8 cellular contexts compared by ENCODE assay signal in genomic region chr1:52141513-52142219, GRCh38. TPM values are rescaled to one million over a fixed set of nuclear protein-coding genes. Genes with fewer than 3 reads are reported as not detected.
DNase-seq lines count a peak whose midpoint lies in the region; ATAC-seq and TF ChIP-seq lines count a peak whose summit lies in the region.

Gene ZFYVE9, plus strand, starts transcription at chr1:52142089. Its CDS starts 91,118 bp downstream, at chr1:52233207.

- H2BK20ac ChIP-seq in IMR-90 (ENCODE audit: low read depth, low read length): peak within 1 kb of the TSS; percentile 33; the same call in 1 of the 2 replicates

- peak within 1 kb of the TSS; percentile 84 for H3K27ac ChIP-seq in IMR-90 (ENCODE audit: insufficient read depth, low read length)
- H3K27ac ChIP-seq in neural progenitor cell: peak within 1 kb of the TSS; percentile 93
- H3K27ac ChIP-seq in substantia nigra (ENCODE audit: low read depth, low read length, poor library complexity, severe bottlenecking): peak within 1 kb of the TSS; percentile 76

- peak within 1 kb of the TSS; percentile 20; the same call in 1 of the 2 replicates for H2AK5ac ChIP-seq in IMR-90 (ENCODE audit: low read depth, low read length)

- H3K79me2 ChIP-seq in neural progenitor cell (ENCODE audit: low read depth): peaks cover 45% of the 10 kb centered on the region

- H3K27ac Mint-ChIP-seq in neural progenitor cell: peak within 1 kb of the TSS; percentile 79

- peaks cover 6% of the 10 kb centered on the region; the same call in 1 of the 2 replicates for H4K20me1 ChIP-seq in IMR-90 (ENCODE audit: insufficient read depth, low read length)
- H4K20me1 ChIP-seq in neural progenitor cell (ENCODE audit: low read depth): peaks cover 8% of the 10 kb centered on the region

- H2BK5ac ChIP-seq in IMR-90 (ENCODE audit: low read depth, low read length, poor library complexity, severe bottlenecking): peak within 1 kb of the TSS; percentile 68

- no peaks in the 10 kb centered on the region for H3K27me3 Mint-ChIP-seq in neural progenitor cell (ENCODE audit: insufficient read depth, low read depth)

- peak within 1 kb of the TSS; percentile 48 for H3K23ac ChIP-seq in IMR-90 (ENCODE audit: low read depth, low read length)

- H3K56ac ChIP-seq in IMR-90 (ENCODE audit: extremely low read depth, insufficient read depth, low read length): peak within 1 kb of the TSS; percentile 90

- peaks cover 2 to 20% of the 10 kb centered on the region in 2 experiments; a peak in 3 of 4 replicates for H3K79me1 ChIP-seq in IMR-90 (ENCODE audit: low read depth in 1 of 2, low read length in 2 of 2)

- H3K18ac ChIP-seq in IMR-90 (ENCODE audit: low read depth, low read length): peak within 1 kb of the TSS; percentile 42

- peak within 1 kb of the TSS; percentile 73 for H4K5ac ChIP-seq in IMR-90 (ENCODE audit: low read depth, low read length)

- peak within 1 kb of the TSS; percentile 63 for H4K91ac ChIP-seq in IMR-90 (ENCODE audit: insufficient read depth, low read depth, low read length)

- no peak; the same call in 1 of the 2 replicates for TF ChIP-seq POLR2A in IMR-90 (IDR thresholded peaks at IDR 0.05; ENCODE audit: low read depth, low read length)

- H2BK15ac ChIP-seq in IMR-90 (ENCODE audit: low read depth, low read length): peak within 1 kb of the TSS; percentile 93

- peak within 1 kb of the TSS; percentile 87 for H3K14ac ChIP-seq in IMR-90 (replicated peaks; ENCODE audit: low read depth, low read length)

- H3K9me3 ChIP-seq in IMR-90 (ENCODE audit: control insufficient read depth, insufficient read depth, low read length): no peaks in the 10 kb centered on the region
- no peaks in the 10 kb centered on the region for H3K9me3 ChIP-seq in neural progenitor cell (ENCODE audit: low read depth)

- dilution Hi-C loops in IMR-90 (cut with HindIII; ENCODE audit: low sequenced_read_pairs, unreplicated experiment): no loop called here

- TF ChIP-seq CTCF in IMR-90 (conservative IDR thresholded peaks at IDR 0.05; ENCODE audit: low read depth, low read length) (peak; percentile 94), neural progenitor cell (IDR thresholded peaks at IDR 0.05) (peak; percentile 69)

- TF ChIP-seq RAD21 in IMR-90 (IDR thresholded peaks at IDR 0.05; ENCODE audit: low read length): peak; percentile 75

- in situ Hi-C loops in IMR-90 (cut with MboI; ENCODE audit: low sequenced_read_pairs): no loop called here

- H2BK120ac ChIP-seq in IMR-90 (ENCODE audit: low read depth, low read length): peak within 1 kb of the TSS; percentile 90

- peak; percentile 55 for ATAC-seq in GM21423 (IDR thresholded peaks at IDR 0.05; ENCODE audit: unreplicated experiment)
- ATAC-seq in IMR-90 (ENCODE audit: low read depth): peak; percentile 91

- CTCF ChIA-PET in IMR-90 (lab: Yijun Ruan, JAX): interaction anchor here (1.2 kb wide), 1 partner anchor 153 kb away, joined by 4 read pairs; no protein-coding TSS in a partner anchor

- H3K4me2 ChIP-seq in IMR-90 (ENCODE audit: low read depth, low read length) (peak within 1 kb of the TSS; percentile 92), neural progenitor cell (peak within 1 kb of the TSS; percentile 96)

- WGBS in IMR-90 (ENCODE audit: extremely low coverage in 2 of 2, insufficient read length in 1 of 2), 2 experiments: 0% methylated on average over 39 of the region's 72 CpGs; no CpG with 5 or more reads in 1 of the 2 experiments

- peak; percentile 91 for DNase-seq in D341Med (ENCODE audit: low spot score)
- DNase-seq in IMR-90: peak; percentile 76
- DNase-seq in SHP77 (lab: John Stamatoyannopoulos, UW): peak; percentile 71 to 84
- DNase-seq in activated gamma-delta T cell treated with anti-CD3 and anti-CD28 coated beads, Interleukin-2, amount 50 U/mL, for 16 hours (ENCODE audit: low read depth): peak; percentile 50
- DNase-seq in foreskin melanocyte: peak; percentile 49
- DNase-seq in neural progenitor cell (ENCODE audit: low spot score): peak; percentile 95
- DNase-seq in substantia nigra (lab: John Stamatoyannopoulos, UW): peak in 46 of 49 donors; percentile 4 to 86 (median 46)

- H3K9me3 Mint-ChIP-seq in neural progenitor cell: no peaks in the 10 kb centered on the region

- no peaks in the 10 kb centered on the region for H3K36me3 ChIP-seq in IMR-90 (ENCODE audit: control insufficient read depth, insufficient read depth, low read length)
- H3K36me3 ChIP-seq in neural progenitor cell: no peaks in the 10 kb centered on the region

- H3K4me1 Mint-ChIP-seq in neural progenitor cell: peaks cover 15% of the 10 kb centered on the region

- H3K9me1 ChIP-seq in IMR-90 (ENCODE audit: insufficient read depth, low read length): no peaks in the 10 kb centered on the region

- H3K27me3 ChIP-seq in IMR-90 (ENCODE audit: control insufficient read depth, insufficient read depth, low read length) (no peaks in the 10 kb centered on the region), neural progenitor cell (peaks cover 24% of the 10 kb centered on the region)

- peak within 1 kb of the TSS; percentile 61 for H3K4ac ChIP-seq in IMR-90 (ENCODE audit: low read depth, low read length)

- H3K4me3 Mint-ChIP-seq in neural progenitor cell: peak within 1 kb of the TSS; percentile 96

- intact Hi-C loops in IMR-90 (cut with micrococcal nuclease): loop anchor here (1.0 to 5.0 kb wide), 3 partner anchors 53 to 206 kb away; no protein-coding TSS in a partner anchor

- peak within 1 kb of the TSS; percentile 81 for H2AK9ac ChIP-seq in IMR-90 (replicated peaks; ENCODE audit: low read depth, low read length, poor library complexity)

- H2AFZ ChIP-seq in IMR-90 (replicated peaks; ENCODE audit: low read length, poor library complexity) (peak within 1 kb of the TSS; percentile 94), neural progenitor cell (replicated peaks) (peak within 1 kb of the TSS; percentile 99)

- peak within 1 kb of the TSS; percentile 93 for H3K9ac ChIP-seq in IMR-90 (ENCODE audit: low read depth, low read length)
- peak within 1 kb of the TSS; percentile 83 for H3K9ac ChIP-seq in neural progenitor cell

- H4K8ac ChIP-seq in IMR-90 (ENCODE audit: low read depth in 2 of 2, low read length in 2 of 2): peak within 1 kb of the TSS; percentile 96 to 98

- BruUV-seq in IMR-90 (replicated peaks; lab: Mats Ljungman, UMichigan): no TSS peak

- peak within 1 kb of the TSS; percentile 86 for H3K4me3 ChIP-seq in IMR-90 (ENCODE audit: insufficient read depth, low read depth, low read length)
- peak within 1 kb of the TSS; percentile 100 for H3K4me3 ChIP-seq in neural progenitor cell

- H3F3A ChIP-seq in neural progenitor cell (ENCODE audit: low read depth): peaks cover 23% of the 10 kb centered on the region

- H3K36me3 Mint-ChIP-seq in neural progenitor cell: no peaks in the 10 kb centered on the region

- peaks cover 4% of the 10 kb centered on the region for H3K4me1 ChIP-seq in IMR-90 (ENCODE audit: control insufficient read depth, insufficient read depth, low read length)
- peaks cover 9% of the 10 kb centered on the region for H3K4me1 ChIP-seq in neural progenitor cell

- POLR2A ChIA-PET in IMR-90 (lab: Charles Lee; ENCODE audit: unreplicated experiment): no interaction called here

TF ChIP-seq in IMR-90, 13 proteins besides CTCF, POLR2A, EP300 and RAD21:
- peak; percentile 91 for TF ChIP-seq BHLHE40 (IDR thresholded peaks at IDR 0.05; ENCODE audit: low read depth, low read length)
- TF ChIP-seq MXI1 (IDR thresholded peaks at IDR 0.05; ENCODE audit: borderline replicate concordance, low read depth, low read length): 0 out of 2 replicates have a peak, but pooled peaks have one; percentile 49
- peak; percentile 62 for TF ChIP-seq SMC3 (IDR thresholded peaks at IDR 0.05; ENCODE audit: low read depth, low read length)
- peak; percentile 76; the same call in 1 of the 2 replicates for TF ChIP-seq MAZ (IDR thresholded peaks at IDR 0.05; ENCODE audit: borderline replicate concordance, low read depth, low read length)
- no peak for TF ChIP-seq FOS (IDR thresholded peaks at IDR 0.05; ENCODE audit: low read depth, low read length)
- TF ChIP-seq, protein P1, sequence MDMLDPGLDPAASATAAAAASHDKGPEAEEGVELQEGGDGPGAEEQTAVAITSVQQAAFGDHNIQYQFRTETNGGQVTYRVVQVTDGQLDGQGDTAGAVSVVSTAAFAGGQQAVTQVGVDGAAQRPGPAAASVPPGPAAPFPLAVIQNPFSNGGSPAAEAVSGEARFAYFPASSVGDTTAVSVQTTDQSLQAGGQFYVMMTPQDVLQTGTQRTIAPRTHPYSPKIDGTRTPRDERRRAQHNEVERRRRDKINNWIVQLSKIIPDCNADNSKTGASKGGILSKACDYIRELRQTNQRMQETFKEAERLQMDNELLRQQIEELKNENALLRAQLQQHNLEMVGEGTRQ (IDR thresholded peaks at IDR 0.05; ENCODE audit: low read depth, low read length): peak; percentile 39; the same call in 1 of the 2 replicates
- TF ChIP-seq ELK1 (IDR thresholded peaks at IDR 0.05; ENCODE audit: borderline replicate concordance, low read depth, low read length): no peak
- 0 out of 2 replicates have a peak, but pooled peaks have one; percentile 45 for TF ChIP-seq CHD1 (IDR thresholded peaks at IDR 0.05; ENCODE audit: low read depth, low read length)
TF ChIP-seq in IMR-90: peak in this region for 6.

RNA-seq across cellular contexts. Expression of gene ZFYVE9, which starts in this region (rescaled TPM):
- total RNA-seq in IMR-90 (2012; rRNA removed): 28.7 and 29.4 TPM in 2 replicates
- 6.6 and 8.3 TPM in 2 replicates for polyA plus RNA-seq in IMR-90 (2012; rRNA removed)
- polyA plus RNA-seq in IMR-90 (2012; cell fraction: cytosol; rRNA removed): 1.9 and 3.2 TPM in 2 replicates
- 1.0 and 5.1 TPM in 2 replicates for polyA plus RNA-seq in IMR-90 (2012; cell fraction: nucleus; rRNA removed; ENCODE audit: low replicate concordance)
- total RNA-seq in neural progenitor cell (ENCODE audit: low replicate concordance): 32.9 and 42.7 TPM in 2 replicates

Comparison
In these comparisons a context has a peak if more than half of its experiments do, and no peak if none do; other contexts are left out.
1. Peak in every context shown above with its lines: DNase-seq, ATAC-seq, H3K4me3 ChIP-seq and H3K27ac ChIP-seq.